Comparison of ENCODE assay signal across 13 cellular contexts in genomic region chr11:36311926-36312592, GRCh38. TPM values are rescaled to one million over a fixed set of nuclear protein-coding genes. Genes with fewer than 3 reads are reported as not detected.
A peak's percentile ranks its signal among the peaks of the same experiment; 100 is the strongest.
DNase-seq lines count a peak whose midpoint lies in the region; ATAC-seq and TF ChIP-seq lines count a peak whose summit lies in the region.
"Had no signal": no experiment of that assay in that cellular context is flagged by ENCODE, and none has a peak within 500 bp of the region (broad histone marks: within the 10 kb centered on the region; RNA-seq: fewer than 3 reads in every experiment).

No MANE protein-coding gene starts in this region.

- no peak overlapping the region for H2AFZ ChIP-seq in Karpas-422 (ENCODE audit: low read length)

- no peak overlapping the region for H3K4me3 Mint-ChIP-seq in stimulated activated effector memory CD8-positive, alpha-beta T cell treated with anti-CD3 and anti-CD28 coated beads, Interleukin-12 subunit alpha, Interleukin-12 subunit beta, amount 100 ng/mL, for 72 hours

- peak; percentile 37 for DNase-seq in NK-92 treated with Interleukin-12 subunit alpha and Interleukin-12 subunit beta, amount 100 ng/mL, for 24 hours (lab: John Stamatoyannopoulos, UW)
- DNase-seq in NK-92 (lab: John Stamatoyannopoulos, UW; ENCODE audit: unreplicated experiment) = no peak
- peak; percentile 99 for DNase-seq in NCI-H2171 (lab: John Stamatoyannopoulos, UW)
- DNase-seq in WERI-Rb-1 = peak; percentile 37
- DNase-seq in stimulated activated effector memory CD8-positive, alpha-beta T cell treated with anti-CD3 and anti-CD28 coated beads, Interleukin-12 subunit alpha, Interleukin-12 subunit beta, amount 100 ng/mL, for 72 hours (ENCODE audit: low spot score in 2 of 2) = no peak
- DNase-seq in Karpas-422 = no peak
- DNase-seq: activated CD4-positive, alpha-beta T cell treated with anti-CD3 and anti-CD28 coated beads for 1 hour; central memory CD4-positive, alpha-beta T cell; right cardiac atrium had no signal

- H3K9me2 ChIP-seq in Karpas-422 (replicated peaks; ENCODE audit: insufficient read depth, low read length) = no peaks in the 10 kb centered on the region

- no peaks in the 10 kb centered on the region for H3K36me3 ChIP-seq in WERI-Rb-1
- H3K36me3 ChIP-seq in Karpas-422 (ENCODE audit: insufficient read depth, low read length) = no peaks in the 10 kb centered on the region
- H3K36me3 ChIP-seq: thyroid gland had no signal

- no peaks in the 10 kb centered on the region for H3K9me3 Mint-ChIP-seq in stimulated activated effector memory CD8-positive, alpha-beta T cell treated with anti-CD3 and anti-CD28 coated beads, Interleukin-12 subunit alpha, Interleukin-12 subunit beta, amount 100 ng/mL, for 72 hours

- ATAC-seq in stimulated activated effector memory CD8-positive, alpha-beta T cell treated with anti-CD3 and anti-CD28 coated beads, Interleukin-12 subunit alpha, Interleukin-12 subunit beta, amount 100 ng/mL, for 72 hours = peak; percentile 51
- ATAC-seq in GM21381 (IDR thresholded peaks at IDR 0.05; ENCODE audit: unreplicated experiment) = no peak
- no peak for ATAC-seq in HG03025 (IDR thresholded peaks at IDR 0.05; ENCODE audit: low FRiP score, unreplicated experiment)
- ATAC-seq: esophagus mucosa, right cardiac atrium had no signal

- no peaks in the 10 kb centered on the region for H3K79me2 ChIP-seq in Karpas-422 (ENCODE audit: low read length)

- no peak overlapping the region for H3K4me2 ChIP-seq in Karpas-422 (ENCODE audit: low read depth, low read length, poor library complexity, severe bottlenecking)

- H3K27me3 ChIP-seq in WERI-Rb-1 (ENCODE audit: insufficient read depth, low read depth, severe bottlenecking) = no peaks in the 10 kb centered on the region
- no peaks in the 10 kb centered on the region for H3K27me3 ChIP-seq in Karpas-422 (ENCODE audit: low read length)
- H3K27me3 ChIP-seq: thyroid gland had no signal

- H3K27ac Mint-ChIP-seq in stimulated activated effector memory CD8-positive, alpha-beta T cell treated with anti-CD3 and anti-CD28 coated beads, Interleukin-12 subunit alpha, Interleukin-12 subunit beta, amount 100 ng/mL, for 72 hours = no peak overlapping the region

- no peaks in the 10 kb centered on the region for H4K20me1 ChIP-seq in Karpas-422 (ENCODE audit: insufficient read depth, low read depth, low read length)

- peaks cover 14% of the 10 kb centered on the region for H3K4me1 Mint-ChIP-seq in stimulated activated effector memory CD8-positive, alpha-beta T cell treated with anti-CD3 and anti-CD28 coated beads, Interleukin-12 subunit alpha, Interleukin-12 subunit beta, amount 100 ng/mL, for 72 hours

- no peak overlapping the region for H3K9ac ChIP-seq in Karpas-422 (ENCODE audit: low read length)

- no peak overlapping the region for H3K4me3 ChIP-seq in WERI-Rb-1 (ENCODE audit: low read depth, low read length)
- no peak overlapping the region for H3K4me3 ChIP-seq in Karpas-422 (ENCODE audit: low read length)
- H3K4me3 ChIP-seq: thyroid gland had no signal

- H3K36me3 Mint-ChIP-seq in stimulated activated effector memory CD8-positive, alpha-beta T cell treated with anti-CD3 and anti-CD28 coated beads, Interleukin-12 subunit alpha, Interleukin-12 subunit beta, amount 100 ng/mL, for 72 hours = no peaks in the 10 kb centered on the region

- H3K27ac ChIP-seq in WERI-Rb-1 (no peak overlapping the region), Karpas-422 (ENCODE audit: low read length) (no peak overlapping the region)
- H3K27ac ChIP-seq: thyroid gland had no signal

- H3K4me1 ChIP-seq in Karpas-422 (ENCODE audit: low read length) = no peaks in the 10 kb centered on the region
- H3K4me1 ChIP-seq: thyroid gland had no signal

- TF ChIP-seq CTCF in WERI-Rb-1 (IDR thresholded peaks at IDR 0.05; ENCODE audit: low read depth, low read length) = no peak

- H3K9me3 ChIP-seq in WERI-Rb-1 (ENCODE audit: severe bottlenecking) = no peaks in the 10 kb centered on the region
- H3K9me3 ChIP-seq in Karpas-422 (ENCODE audit: low read length) = no peaks in the 10 kb centered on the region
- H3K9me3 ChIP-seq: thyroid gland had no signal

RNA-seq across cellular contexts. Expression of gene PRR5L, which starts 16.0 kb away (rescaled TPM):
- not detected in 2 replicates for total RNA-seq in Karpas-422 (2014; rRNA removed; shearing (Covaris generic); ENCODE audit: low replicate concordance)

RNA-seq across cellular contexts. Expression of gene COMMD9, which starts 22.8 kb away (rescaled TPM):
- total RNA-seq in Karpas-422 (2014; rRNA removed; shearing (Covaris generic); ENCODE audit: low replicate concordance) = 23.2 and 31.0 TPM in 2 replicates

Comparison
In these comparisons a context has a peak if more than half of its experiments do, and no peak if none do; other contexts are left out.
1. DNase-seq: peak in NK-92 treated with Interleukin-12 subunit alpha and Interleukin-12 subunit beta, amount 100 ng/mL, for 24 hours (single experiment), NCI-H2171 (single experiment) and WERI-Rb-1 (single experiment); none in NK-92 (single experiment), stimulated activated effector memory CD8-positive, alpha-beta T cell treated with anti-CD3 and anti-CD28 coated beads, Interleukin-12 subunit alpha, Interleukin-12 subunit beta, amount 100 ng/mL, for 72 hours (0 of 2) and Karpas-422 (single experiment).